Comparison of ENCODE assay signal across 15 cellular contexts in genomic region chr2:10978112-10978670, GRCh38.
A peak's percentile ranks its signal among the peaks of the same experiment; 100 is the strongest.
DNase-seq lines count a peak whose midpoint lies in the region; ATAC-seq and TF ChIP-seq lines count a peak whose summit lies in the region.
"Had no signal": no experiment of that assay in that cellular context is flagged by ENCODE, and none has a peak within 500 bp of the region (broad histone marks: within the 10 kb centered on the region; RNA-seq: fewer than 3 reads in every experiment).

No MANE protein-coding gene starts in this region.

- H3K4me1 Mint-ChIP-seq in glutamatergic neuron (ENCODE audit: low read depth, unreplicated experiment) (peaks cover 38% of the 10 kb centered on the region), nephron (peaks cover 34% of the 10 kb centered on the region)

- no peaks in the 10 kb centered on the region for H4K20me1 ChIP-seq in smooth muscle cell (ENCODE audit: low read depth)

- H2AFZ ChIP-seq in smooth muscle cell (ENCODE audit: low read depth): peak overlapping the region; percentile 84

- H3K27ac ChIP-seq in cardiac muscle cell: peak overlapping the region; percentile 3
- peak overlapping the region in 4 of 12 donors; percentile 6 to 49 (median 36) for H3K27ac ChIP-seq in heart left ventricle
- H3K27ac ChIP-seq in smooth muscle cell (ENCODE audit: low read depth): peak overlapping the region; percentile 33
- H3K27ac ChIP-seq: C4-2B had no signal

- H3F3A ChIP-seq in smooth muscle cell (ENCODE audit: low read depth): no peaks in the 10 kb centered on the region

- H3K4me3 ChIP-seq in cardiac muscle cell (no peak overlapping the region), heart left ventricle (peak overlapping the region in 5 of 12 donors; percentile 11 to 46 (median 25)), smooth muscle cell (peak overlapping the region; percentile 12)
- H3K4me3 ChIP-seq: K562 had no signal

- H3K27me3 Mint-ChIP-seq in glutamatergic neuron (ENCODE audit: unreplicated experiment) (peaks cover 6% of the 10 kb centered on the region), nephron (ENCODE audit: low read depth) (peaks cover 18% of the 10 kb centered on the region)

- H3K4me2 ChIP-seq in smooth muscle cell: peak overlapping the region; percentile 77

- no peak for TF ChIP-seq CTCF in cardiac muscle cell (IDR thresholded peaks at IDR 0.05; ENCODE audit: low read depth, low read length)
- no peak for TF ChIP-seq CTCF in heart left ventricle (IDR thresholded peaks at IDR 0.05)
- TF ChIP-seq CTCF in glutamatergic neuron (IDR thresholded peaks at IDR 0.05; ENCODE audit: partially characterized antibody, unreplicated experiment): no peak
- TF ChIP-seq CTCF in nephron (IDR thresholded peaks at IDR 0.05; ENCODE audit: unreplicated experiment in 3 of 3): no peak
- no peak for TF ChIP-seq CTCF in smooth muscle cell (IDR thresholded peaks at IDR 0.05; ENCODE audit: borderline replicate concordance, insufficient read depth, poor library complexity, severe bottlenecking)

- intact Hi-C loops in heart left ventricle (cut with DNase I): no loop called here

- peak overlapping the region; percentile 38 for H3K27ac Mint-ChIP-seq in glutamatergic neuron (ENCODE audit: unreplicated experiment)
- H3K27ac Mint-ChIP-seq in nephron: peak overlapping the region; percentile 64 to 80 (median 78)

- H3K9me3 Mint-ChIP-seq in glutamatergic neuron (ENCODE audit: unreplicated experiment): peaks cover 3% of the 10 kb centered on the region
- peaks cover 5% of the 10 kb centered on the region for H3K9me3 Mint-ChIP-seq in nephron

- no peak overlapping the region for H3K9ac ChIP-seq in smooth muscle cell (ENCODE audit: low read depth)

- ATAC-seq in heart left ventricle (no peak), GM21515 (IDR thresholded peaks at IDR 0.05; ENCODE audit: unreplicated experiment) (no peak)
- ATAC-seq: K562 had no signal

- H3K9me3 ChIP-seq in cardiac muscle cell (ENCODE audit: low read depth): no peaks in the 10 kb centered on the region
- no peaks in the 10 kb centered on the region for H3K9me3 ChIP-seq in heart left ventricle
- no peaks in the 10 kb centered on the region for H3K9me3 ChIP-seq in smooth muscle cell (replicated peaks; ENCODE audit: low read depth)

- H3K4me1 ChIP-seq in cardiac muscle cell (ENCODE audit: low read depth): peaks cover 41% of the 10 kb centered on the region
- peaks cover 0 to 19% (median 0%) of the 10 kb centered on the region in 12 donors for H3K4me1 ChIP-seq in heart left ventricle
- H3K4me1 ChIP-seq in smooth muscle cell (ENCODE audit: low read depth): peaks cover 27% of the 10 kb centered on the region

- no peaks in the 10 kb centered on the region for H3K79me2 ChIP-seq in smooth muscle cell (ENCODE audit: low read depth)

- DNase-seq in cardiac muscle cell (ENCODE audit: low read depth in 1 of 2, low spot score in 1 of 2): peak in 1 of 2 donors; percentile 43
- no peak for DNase-seq in heart left ventricle
- DNase-seq in glutamatergic neuron: no peak
- no peak for DNase-seq in smooth muscle cell (lab: John Stamatoyannopoulos, UW; ENCODE audit: unreplicated experiment)
- no peak for DNase-seq in NCI-H82 treated with DMSO at 0.1 percent for 48 hours (lab: John Stamatoyannopoulos, UW; ENCODE audit: unreplicated experiment)
- DNase-seq in iPS-NIHi7 (ENCODE audit: extremely low spot score): no peak
- DNase-seq: DND-41, GOT3, NCI-H187, NCI-H345, NCI-H526 had no signal

- H3K27me3 ChIP-seq in cardiac muscle cell: no peaks in the 10 kb centered on the region
- H3K27me3 ChIP-seq in heart left ventricle: peaks cover 0 to 17% (median 0%) of the 10 kb centered on the region in 9 donors
- H3K27me3 ChIP-seq in smooth muscle cell (ENCODE audit: low read depth): no peaks in the 10 kb centered on the region

- no peaks in the 10 kb centered on the region for H3K36me3 Mint-ChIP-seq in glutamatergic neuron (ENCODE audit: unreplicated experiment)
- H3K36me3 Mint-ChIP-seq in nephron (ENCODE audit: low read depth): peaks cover 4% of the 10 kb centered on the region

- H3K36me3 ChIP-seq in cardiac muscle cell (no peaks in the 10 kb centered on the region), heart left ventricle (no peaks in the 10 kb centered on the region), smooth muscle cell (ENCODE audit: low read depth) (no peaks in the 10 kb centered on the region)

- WGBS in heart left ventricle, 4 donors: 62 to 72% (median 67%) methylated on average over 21 of the region's 21 CpGs
- WGBS in smooth muscle cell (ENCODE audit: low lambda C conversion rate): 74% methylated on average over 21 of the region's 21 CpGs

- H3K4me3 Mint-ChIP-seq in glutamatergic neuron (ENCODE audit: unreplicated experiment): peak overlapping the region; percentile 30
- peak overlapping the region; percentile 11 to 76 (median 60) for H3K4me3 Mint-ChIP-seq in nephron

- no peak for TF ChIP-seq POLR2A in heart left ventricle (IDR thresholded peaks at IDR 0.05)
